Comparison of ENCODE assay signal across 10 cellular contexts in genomic region chrX:153884136-153885076, GRCh38. TPM values are rescaled to one million over a fixed set of nuclear protein-coding genes. Genes with fewer than 3 reads are reported as not detected.
A peak's percentile ranks its signal among the peaks of the same experiment; 100 is the strongest.
DNase-seq lines count a peak whose midpoint lies in the region; ATAC-seq and TF ChIP-seq lines count a peak whose summit lies in the region.
"Had no signal": no experiment of that assay in that cellular context is flagged by ENCODE, and none has a peak within 500 bp of the region (broad histone marks: within the 10 kb centered on the region; RNA-seq: fewer than 3 reads in every experiment).

No MANE protein-coding gene starts in this region.

- H3K27ac Mint-ChIP-seq in MCF 10A (ENCODE audit: low read depth, unreplicated experiment): no peak overlapping the region
- no peak overlapping the region for H3K27ac Mint-ChIP-seq in endothelial cell (ENCODE audit: unreplicated experiment)
- H3K27ac Mint-ChIP-seq in stimulated activated naive CD8-positive, alpha-beta T cell treated with anti-CD3 and anti-CD28 coated beads, Interleukin-15, amount 100 ng/mL, for 72 hours: no peak overlapping the region

- no peaks in the 10 kb centered on the region for H3K36me3 Mint-ChIP-seq in MCF 10A (ENCODE audit: insufficient read depth, unreplicated experiment)
- no peaks in the 10 kb centered on the region for H3K36me3 Mint-ChIP-seq in endothelial cell (ENCODE audit: low read depth, unreplicated experiment)

- BruUV-seq in MCF 10A (replicated peaks; lab: Mats Ljungman, UMichigan): no TSS peak

- peak; percentile 41 for DNase-seq in MCF 10A (ENCODE audit: unreplicated experiment)
- no peak for DNase-seq in breast epithelium (ENCODE audit: low spot score in 2 of 2)
- DNase-seq in NCI-H524 treated with DMSO at 0.1 percent for 48 hours (lab: John Stamatoyannopoulos, UW): peak; percentile 24
- no peak for DNase-seq in endothelial cell (ENCODE audit: low spot score)
- DNase-seq in stimulated activated naive CD8-positive, alpha-beta T cell treated with anti-CD3 and anti-CD28 coated beads, Interleukin-15, amount 100 ng/mL, for 72 hours: no peak
- DNase-seq in hepatocyte (ENCODE audit: low spot score): no peak
- DNase-seq in NOMO-1 (lab: John Stamatoyannopoulos, UW; ENCODE audit: unreplicated experiment in 2 of 2): no peak
- no peak for DNase-seq in CD1c-positive myeloid dendritic cell (ENCODE audit: extremely low spot score)
- DNase-seq: small intestine had no signal

- H3K27me3 ChIP-seq in breast epithelium: peaks cover 6 to 88% of the 10 kb centered on the region in 2 donors
- H3K27me3 ChIP-seq in hepatocyte: peaks cover 29% of the 10 kb centered on the region

- no peak for TF ChIP-seq POLR2A in breast epithelium (IDR thresholded peaks at IDR 0.05)

- no peaks in the 10 kb centered on the region for H4K20me1 ChIP-seq in hepatocyte (ENCODE audit: insufficient read depth, poor library complexity, severe bottlenecking)

- no peak overlapping the region for H3K4me2 ChIP-seq in hepatocyte

- H3K4me1 Mint-ChIP-seq in MCF 10A (ENCODE audit: insufficient read depth, unreplicated experiment): no peaks in the 10 kb centered on the region
- H3K4me1 Mint-ChIP-seq in endothelial cell (ENCODE audit: unreplicated experiment): no peaks in the 10 kb centered on the region
- peaks cover 16% of the 10 kb centered on the region for H3K4me1 Mint-ChIP-seq in stimulated activated naive CD8-positive, alpha-beta T cell treated with anti-CD3 and anti-CD28 coated beads, Interleukin-15, amount 100 ng/mL, for 72 hours

- no peaks in the 10 kb centered on the region for H3K9me2 ChIP-seq in hepatocyte (replicated peaks; ENCODE audit: insufficient read depth)

- H3K4me1 ChIP-seq in breast epithelium (no peaks in the 10 kb centered on the region), hepatocyte (ENCODE audit: insufficient read depth) (no peaks in the 10 kb centered on the region)

- H2AFZ ChIP-seq in hepatocyte: no peak overlapping the region

- H3K9me3 ChIP-seq in breast epithelium (no peaks in the 10 kb centered on the region), hepatocyte (ENCODE audit: low read depth) (no peaks in the 10 kb centered on the region)

- no peaks in the 10 kb centered on the region for H3K36me3 ChIP-seq in breast epithelium
- H3K36me3 ChIP-seq in hepatocyte (replicated peaks; ENCODE audit: insufficient read depth, low read depth): no peaks in the 10 kb centered on the region

- CTCF ChIA-PET in MCF 10A (lab: Yijun Ruan, JAX): interaction anchor here (0.5 to 1.4 kb wide), 3 partner anchors 32 to 122 kb away, joined by 3 to 9 read pairs (median 4); no protein-coding TSS in a partner anchor

- intact Hi-C loops in MCF 10A (cut with micrococcal nuclease): no loop called here
- intact Hi-C loops in breast epithelium (cut with DNase I; ENCODE audit: low total_unique reads): no loop called here

- TF ChIP-seq CTCF in MCF 10A (IDR thresholded peaks at IDR 0.05; ENCODE audit: unreplicated experiment): peak; percentile 24
- no peak for TF ChIP-seq CTCF in breast epithelium (IDR thresholded peaks at IDR 0.05)
- no peak for TF ChIP-seq CTCF in endothelial cell (IDR thresholded peaks at IDR 0.05; ENCODE audit: unreplicated experiment)
- no peak for TF ChIP-seq CTCF in hepatocyte (IDR thresholded peaks at IDR 0.05; ENCODE audit: poor library complexity)

- H3K79me2 ChIP-seq in hepatocyte: no peaks in the 10 kb centered on the region

- 66% methylated on average over 20 of the region's 20 CpGs for WGBS in hepatocyte (ENCODE audit: low lambda C conversion rate, missing lambda C conversion rate)

- ATAC-seq in stimulated activated naive CD8-positive, alpha-beta T cell treated with anti-CD3 and anti-CD28 coated beads, Interleukin-15, amount 100 ng/mL, for 72 hours: peak; percentile 45

- H3K4me3 Mint-ChIP-seq in MCF 10A (ENCODE audit: unreplicated experiment) (no peak overlapping the region), endothelial cell (ENCODE audit: unreplicated experiment) (peak overlapping the region; percentile 29)
- H3K4me3 Mint-ChIP-seq in stimulated activated naive CD8-positive, alpha-beta T cell treated with anti-CD3 and anti-CD28 coated beads, Interleukin-15, amount 100 ng/mL, for 72 hours: peak overlapping the region; percentile 29 to 65

- H3K4me3 ChIP-seq in breast epithelium: no peak overlapping the region
- no peak overlapping the region for H3K4me3 ChIP-seq in hepatocyte

- POLR2A ChIA-PET in MCF 10A (lab: Yijun Ruan, JAX): interaction anchor here (1.1 kb wide), 1 partner anchor 121 kb away, joined by 4 read pairs; no protein-coding TSS in a partner anchor

- H3K27ac ChIP-seq in breast epithelium (no peak overlapping the region), hepatocyte (no peak overlapping the region)

- no peaks in the 10 kb centered on the region for H3K9me3 Mint-ChIP-seq in MCF 10A (ENCODE audit: unreplicated experiment)
- no peaks in the 10 kb centered on the region for H3K9me3 Mint-ChIP-seq in endothelial cell (ENCODE audit: unreplicated experiment)
- no peaks in the 10 kb centered on the region for H3K9me3 Mint-ChIP-seq in stimulated activated naive CD8-positive, alpha-beta T cell treated with anti-CD3 and anti-CD28 coated beads, Interleukin-15, amount 100 ng/mL, for 72 hours

- H3K27me3 Mint-ChIP-seq in MCF 10A (ENCODE audit: insufficient read depth, unreplicated experiment) (peaks cover 30% of the 10 kb centered on the region), endothelial cell (ENCODE audit: unreplicated experiment) (peaks cover 9% of the 10 kb centered on the region)
- peaks cover 69% of the 10 kb centered on the region for H3K27me3 Mint-ChIP-seq in stimulated activated naive CD8-positive, alpha-beta T cell treated with anti-CD3 and anti-CD28 coated beads, Interleukin-15, amount 100 ng/mL, for 72 hours

RNA-seq across cellular contexts. Expression of gene L1CAM, which starts 1.6 kb away (rescaled TPM):
- total RNA-seq in MCF 10A (2022) (20.7 and 41.0 TPM in 2 replicates), breast epithelium (1 to 10 TPM in 1 of 3 donors, under 1 TPM in 2; 0.29 to 1.8 (median 0.66) TPM), endothelial cell (ENCODE audit: unreplicated experiment) (0.31 TPM), hepatocyte (0.12 and 0.33 TPM in 2 replicates)
- 0.40 and 0.69 TPM in 2 replicates for polyA plus RNA-seq in hepatocyte

RNA-seq across cellular contexts. Expression of gene AVPR2, which starts 20.1 kb away (rescaled TPM):
- total RNA-seq in MCF 10A (2022) (not detected in 2 replicates), breast epithelium (1 to 10 TPM in 2 of 3 donors, under 1 TPM in 1; 0.44 to 5.9 (median 5.3) TPM), endothelial cell (ENCODE audit: unreplicated experiment) (0.77 TPM), hepatocyte (1.2 TPM in 1 of 2 replicates, not detected in the other)
- polyA plus RNA-seq in hepatocyte: not detected in 2 replicates
- total RNA-seq: glomerular endothelial cell had no signal

RNA-seq across cellular contexts. Expression of gene ARHGAP4, which starts 41.7 kb away (rescaled TPM):
- total RNA-seq in MCF 10A (2022) (2.3 and 2.6 TPM in 2 replicates), breast epithelium (10 to 100 TPM; 18.4 to 21.5 (median 19.8) TPM), endothelial cell (ENCODE audit: unreplicated experiment) (72.2 TPM), hepatocyte (3.3 and 6.4 TPM in 2 replicates)
- 6.2 and 10.3 TPM in 2 replicates for polyA plus RNA-seq in hepatocyte

RNA-seq across cellular contexts. Expression of gene NAA10, which starts 50.4 kb away (rescaled TPM):
- 166 and 196 TPM in 2 replicates for total RNA-seq in MCF 10A (2022)
- 10 to 100 TPM; 57.7 to 81.0 (median 79.2) TPM for total RNA-seq in breast epithelium
- 85.5 TPM for total RNA-seq in endothelial cell (ENCODE audit: unreplicated experiment)
- total RNA-seq in hepatocyte: 74.0 and 83.5 TPM in 2 replicates
- polyA plus RNA-seq in hepatocyte: 118 and 134 TPM in 2 replicates

RNA-seq across cellular contexts. Expression of gene PDZD4, which starts 54.1 kb away (rescaled TPM):
- total RNA-seq in MCF 10A (2022) (0.29 TPM in 1 of 2 replicates, not detected in the other), breast epithelium (1 to 10 TPM in 2 of 3 donors, under 1 TPM in 1; 0.80 to 5.6 (median 2.9) TPM), endothelial cell (ENCODE audit: unreplicated experiment) (2.6 TPM), hepatocyte (1.6 and 2.8 TPM in 2 replicates)
- polyA plus RNA-seq in hepatocyte: 0.59 and 1.4 TPM in 2 replicates

Comparison
In these comparisons a context has a peak if more than half of its experiments do, and no peak if none do; other contexts are left out.
1. DNase-seq: peak in MCF 10A (single experiment) and NCI-H524 treated with DMSO at 0.1 percent for 48 hours (single experiment); none in breast epithelium (0 of 2), endothelial cell (single experiment), stimulated activated naive CD8-positive, alpha-beta T cell treated with anti-CD3 and anti-CD28 coated beads, Interleukin-15, amount 100 ng/mL, for 72 hours (0 of 2), hepatocyte (single experiment), NOMO-1 (0 of 2) and CD1c-positive myeloid dendritic cell (single experiment).